13 cellular contexts compared by ENCODE assay signal in genomic region chr15:40232625-40233070, GRCh38. TPM values are rescaled to one million over a fixed set of nuclear protein-coding genes. Genes with fewer than 3 reads are reported as not detected.
DNase-seq lines count a peak whose midpoint lies in the region; ATAC-seq, FAIRE-seq and TF ChIP-seq lines count a peak whose summit lies in the region.
"Had no signal": no experiment of that assay in that cellular context is flagged by ENCODE, and none has a peak within 500 bp of the region (broad histone marks: within the 10 kb centered on the region; RNA-seq: fewer than 3 reads in every experiment).

No MANE protein-coding gene starts in this region.

- H3K9me3 ChIP-seq in HepG2 (ENCODE audit: low read length) (no peaks in the 10 kb centered on the region), right lobe of liver (no peaks in the 10 kb centered on the region), WERI-Rb-1 (ENCODE audit: severe bottlenecking) (no peaks in the 10 kb centered on the region)
- H3K9me3 ChIP-seq: adrenal gland had no signal

- TF ChIP-seq EP300 in HepG2 (IDR thresholded peaks at IDR 0.05; ENCODE audit: low read depth in 2 of 2, low read length in 2 of 2) (no peak), HepG2 (CRISPR knock-in tag; IDR thresholded peaks at IDR 0.05; ENCODE audit: borderline replicate concordance) (no peak)

- H3K36me3 ChIP-seq in HepG2 (replicated peaks in 1 of 2; ENCODE audit: control insufficient read depth in 1 of 2, insufficient read depth in 2 of 2, low read length in 2 of 2) (no peaks in the 10 kb centered on the region), right lobe of liver (no peaks in the 10 kb centered on the region), WERI-Rb-1 (peaks cover 26% of the 10 kb centered on the region)
- H3K36me3 ChIP-seq: adrenal gland had no signal

- no peak for TF ChIP-seq RAD21 in HepG2 (CRISPR knock-in tag; IDR thresholded peaks at IDR 0.05)

- DNase-seq in HepG2 (ENCODE audit: low spot score) (no peak), right lobe of liver (no peak), WERI-Rb-1 (peak; percentile 68), fibroblast of the aortic adventitia (ENCODE audit: low read depth) (peak; percentile 46), EL (no peak), GDM1 (lab: John Stamatoyannopoulos, UW) (no peak), SKM-1 treated with dmso at 0.1 percent for 144 hours (lab: John Stamatoyannopoulos, UW; ENCODE audit: unreplicated experiment) (no peak)
- no peak for DNase-seq in stimulated activated CD4-positive, alpha-beta T cell treated with anti-CD3 and anti-CD28 coated beads, Interleukin-2, amount 100 ng/mL, for 24 hours
- DNase-seq: activated CD4-positive, alpha-beta T cell treated with anti-CD3 and anti-CD28 coated beads, Interleukin-2, amount 10 ng/mL, durations not matched to agents 7 days and 5 days; activated T-cell treated with anti-CD3 and anti-CD28 coated beads, Interleukin-2, amount 50 U/mL, for 48 hours; islet precursor cell had no signal

- WGBS in HepG2 (ENCODE audit: low lambda C conversion rate): 56% methylated on average over 2 of the region's 7 CpGs
- WGBS in right lobe of liver (ENCODE audit: insufficient coverage, low coverage, low lambda C conversion rate, missing lambda C conversion rate): 57% methylated on average over 1 of the region's 7 CpGs

- no peak for TF ChIP-seq POLR2A in HepG2 (IDR thresholded peaks at IDR 0.05; ENCODE audit: insufficient read depth in 1 of 2, low read depth in 2 of 2, low read length in 2 of 2)
- TF ChIP-seq POLR2A in right lobe of liver (IDR thresholded peaks at IDR 0.05): no peak

- H3K4me2 ChIP-seq in HepG2 (ENCODE audit: low read depth, low read length): no peak overlapping the region

- TF ChIP-seq CTCF in HepG2 (CRISPR knock-in tag; IDR thresholded peaks at IDR 0.05) (no peak), right lobe of liver (IDR thresholded peaks at IDR 0.05) (no peak), WERI-Rb-1 (IDR thresholded peaks at IDR 0.05; ENCODE audit: low read depth, low read length) (no peak), fibroblast of the aortic adventitia (IDR thresholded peaks at IDR 0.05; ENCODE audit: insufficient read depth, low read length) (no peak)

- no peaks in the 10 kb centered on the region for H4K20me1 ChIP-seq in HepG2 (ENCODE audit: insufficient read depth, low read length)

- POLR2A ChIA-PET in HepG2 (lab: Yijun Ruan, JAX): no interaction called here

- no peaks in the 10 kb centered on the region for H3K79me2 ChIP-seq in HepG2 (ENCODE audit: insufficient read depth, low read length)

- no TSS peak for BruUV-seq in HepG2 (replicated peaks; lab: Mats Ljungman, UMichigan)

- H2AFZ ChIP-seq in HepG2 (ENCODE audit: low read length): no peak overlapping the region

- H3K4me3 ChIP-seq in HepG2 (replicated peaks in 1 of 3; ENCODE audit: insufficient read depth in 1 of 3, low read depth in 2 of 3, low read length in 3 of 3) (no peak overlapping the region), right lobe of liver (no peak overlapping the region), WERI-Rb-1 (ENCODE audit: low read depth, low read length) (no peak overlapping the region), fibroblast of the aortic adventitia (ENCODE audit: low read depth, low read length) (no peak overlapping the region)
- H3K4me3 ChIP-seq: adrenal gland had no signal

- H3K27ac ChIP-seq in HepG2 (ENCODE audit: extremely low read length, insufficient read depth, low read length): no peak overlapping the region
- no peak overlapping the region for H3K27ac ChIP-seq in right lobe of liver
- peak overlapping the region; percentile 53 for H3K27ac ChIP-seq in WERI-Rb-1
- H3K27ac ChIP-seq: adrenal gland had no signal

- in situ Hi-C loops in HepG2 (cut with HindIII; ENCODE audit: extremely low pct_ligation_motif_present, low pct_unique_long_range_greater_than_20kb): no loop called here

- no peak overlapping the region for H3K9ac ChIP-seq in HepG2 (ENCODE audit: insufficient read depth, low read depth, low read length)

- H3K4me1 ChIP-seq in HepG2 (ENCODE audit: insufficient read depth, low read length) (no peaks in the 10 kb centered on the region), right lobe of liver (no peaks in the 10 kb centered on the region)
- H3K4me1 ChIP-seq: adrenal gland had no signal

- H3K27me3 ChIP-seq in HepG2 (ENCODE audit: control insufficient read depth in 1 of 2, insufficient read depth in 2 of 2, low read length in 2 of 2) (no peaks in the 10 kb centered on the region), right lobe of liver (no peaks in the 10 kb centered on the region), WERI-Rb-1 (ENCODE audit: insufficient read depth, low read depth, severe bottlenecking) (no peaks in the 10 kb centered on the region)
- H3K27me3 ChIP-seq: adrenal gland had no signal

- ATAC-seq in HepG2 (peak; percentile 20; the same call in 1 of the 3 replicates), right lobe of liver (no peak)

- intact Hi-C loops in HepG2 (cut with micrococcal nuclease; ENCODE audit: unreplicated experiment) (no loop called here), right lobe of liver (cut with DNase I) (no loop called here)

- CTCF ChIA-PET in HepG2 (lab: Yijun Ruan, JAX; ENCODE audit: low intra/inter-chr PET ratio, low total read pairs): no interaction called here

- FAIRE-seq in HepG2 (lab: Jason Lieb, UNC): no peak

TF ChIP-seq in HepG2, 621 proteins besides CTCF, POLR2A, EP300 and RAD21 (continues in another document):
- TF ChIP-seq ZNF784 (CRISPR knock-in tag; IDR thresholded peaks at IDR 0.05; ENCODE audit: borderline replicate concordance): no peak
- no peak for TF ChIP-seq TCF7L2 (IDR thresholded peaks at IDR 0.05; ENCODE audit: low read depth, low read length)
- TF ChIP-seq KLF16 (CRISPR knock-in tag; IDR thresholded peaks at IDR 0.05): no peak

RNA-seq across cellular contexts. Expression of gene PAK6, which starts 6.2 kb away (rescaled TPM):
- total RNA-seq in HepG2 (2016; rRNA removed; fragmentation: Illumina TruSeq; extraction: Trizol) (0.07 TPM in 1 of 2 replicates, not detected in the other), right lobe of liver (under 1 TPM in 4 of 6 experiments, not detected in 2; 0.05 to 0.19 (median 0.10) TPM), fibroblast of the aortic adventitia (ENCODE audit: low replicate concordance) (0.09 TPM in 1 of 2 replicates, not detected in the other)
- not detected in 2 replicates for total RNA-seq in HepG2 (2016; cell fraction: cytosol; rRNA removed; fragmentation: Illumina TruSeq; extraction: Trizol; ENCODE audit: low read depth)
- 0.09 TPM in 1 of 2 replicates, not detected in the other for total RNA-seq in HepG2 (2016; cell fraction: insoluble cytoplasmic fraction; rRNA removed; fragmentation: Illumina TruSeq; extraction: Trizol)
- total RNA-seq in HepG2 (2016; cell fraction: membrane; rRNA removed; fragmentation: Illumina TruSeq; extraction: Trizol): not detected in 2 replicates
- total RNA-seq in HepG2 (2016; cell fraction: nucleus; rRNA removed; fragmentation: Illumina TruSeq; extraction: Trizol): not detected in 2 replicates
- 0.10 TPM in 1 of 2 replicates, not detected in the other for polyA plus RNA-seq in HepG2 (2011; rRNA removed)
- 0.13 TPM in 1 of 2 replicates, not detected in the other for polyA plus RNA-seq in HepG2 (2011; cell fraction: cytosol; rRNA removed)
- polyA plus RNA-seq in HepG2 (2011; cell fraction: nucleus; rRNA removed): 0.11 TPM in 1 of 2 replicates, not detected in the other
- polyA plus RNA-seq in HepG2 (2012): not detected in 2 replicates
- not detected in 2 replicates for polyA plus RNA-seq in HepG2 (2016; cell fraction: cytosol; fragmentation: Illumina TruSeq; extraction: Trizol; ENCODE audit: low read depth)
- not detected in 2 replicates for polyA plus RNA-seq in HepG2 (2016; cell fraction: insoluble cytoplasmic fraction; fragmentation: Illumina TruSeq; extraction: Trizol; ENCODE audit: low read depth)
- polyA plus RNA-seq in HepG2 (2016; cell fraction: membrane; fragmentation: Illumina TruSeq; extraction: Trizol; ENCODE audit: low read depth): not detected in 2 replicates
- 0.22 TPM in 1 of 2 replicates, not detected in the other for polyA plus RNA-seq in HepG2 (2016; cell fraction: nucleus; fragmentation: Illumina TruSeq; extraction: Trizol; ENCODE audit: insufficient read depth, low read depth)
- polyA minus RNA-seq in HepG2 (2011; rRNA and poly(A)+ RNA removed; ENCODE audit: low replicate concordance): 0.23 TPM in 1 of 2 replicates, not detected in the other
- polyA minus RNA-seq in HepG2 (2011; cell fraction: cytosol; rRNA and poly(A)+ RNA removed): not detected in 2 replicates
- 0.52 TPM in 1 of 2 replicates, not detected in the other for polyA minus RNA-seq in HepG2 (2011; cell fraction: nucleus; rRNA and poly(A)+ RNA removed)

RNA-seq across cellular contexts. Expression of gene ANKRD63, which starts 50.2 kb away (rescaled TPM):
- total RNA-seq in HepG2 (2016; rRNA removed; fragmentation: Illumina TruSeq; extraction: Trizol): not detected in 2 replicates
- total RNA-seq in HepG2 (2016; cell fraction: cytosol; rRNA removed; fragmentation: Illumina TruSeq; extraction: Trizol; ENCODE audit: low read depth): not detected in 2 replicates
- total RNA-seq in HepG2 (2016; cell fraction: insoluble cytoplasmic fraction; rRNA removed; fragmentation: Illumina TruSeq; extraction: Trizol): not detected in 2 replicates
- not detected in 2 replicates for total RNA-seq in HepG2 (2016; cell fraction: membrane; rRNA removed; fragmentation: Illumina TruSeq; extraction: Trizol)
- total RNA-seq in HepG2 (2016; cell fraction: nucleus; rRNA removed; fragmentation: Illumina TruSeq; extraction: Trizol): not detected in 2 replicates
- polyA plus RNA-seq in HepG2 (2011; rRNA removed): not detected in 2 replicates
- polyA plus RNA-seq in HepG2 (2011; cell fraction: cytosol; rRNA removed): not detected in 2 replicates
- polyA plus RNA-seq in HepG2 (2011; cell fraction: nucleus; rRNA removed): not detected in 2 replicates
- not detected in 2 replicates for polyA plus RNA-seq in HepG2 (2012)
- polyA plus RNA-seq in HepG2 (2016; cell fraction: cytosol; fragmentation: Illumina TruSeq; extraction: Trizol; ENCODE audit: low read depth): not detected in 2 replicates
- not detected in 2 replicates for polyA plus RNA-seq in HepG2 (2016; cell fraction: insoluble cytoplasmic fraction; fragmentation: Illumina TruSeq; extraction: Trizol; ENCODE audit: low read depth)
- not detected in 2 replicates for polyA plus RNA-seq in HepG2 (2016; cell fraction: membrane; fragmentation: Illumina TruSeq; extraction: Trizol; ENCODE audit: low read depth)
- not detected in 2 replicates for polyA plus RNA-seq in HepG2 (2016; cell fraction: nucleus; fragmentation: Illumina TruSeq; extraction: Trizol; ENCODE audit: insufficient read depth, low read depth)
- polyA minus RNA-seq in HepG2 (2011; rRNA and poly(A)+ RNA removed; ENCODE audit: low replicate concordance): 0.42 TPM in 1 of 2 replicates, not detected in the other
- not detected in 2 replicates for polyA minus RNA-seq in HepG2 (2011; cell fraction: cytosol; rRNA and poly(A)+ RNA removed)
- polyA minus RNA-seq in HepG2 (2011; cell fraction: nucleus; rRNA and poly(A)+ RNA removed): not detected in 2 replicates
- total RNA-seq in right lobe of liver: under 1 TPM in 1 of 6 experiments, not detected in 5; 0.24 TPM
- not detected in 2 replicates for total RNA-seq in fibroblast of the aortic adventitia (ENCODE audit: low replicate concordance)
- total RNA-seq: adrenal gland, ureter had no signal
- polyA plus RNA-seq: adrenal gland had no signal

Comparison
In these comparisons a context has a peak if more than half of its experiments do, and no peak if none do; other contexts are left out.
1. DNase-seq: peak in WERI-Rb-1 (single experiment) and fibroblast of the aortic adventitia (single experiment); none in HepG2 (single experiment), right lobe of liver (0 of 3), EL (single experiment), stimulated activated CD4-positive, alpha-beta T cell treated with anti-CD3 and anti-CD28 coated beads, Interleukin-2, amount 100 ng/mL, for 24 hours (0 of 2), GDM1 (single experiment) and SKM-1 treated with dmso at 0.1 percent for 144 hours (single experiment).